In genomic region chr19:17332677-17333581, GRCh38 we compare ENCODE assay signal across 8 cellular contexts. TPM values are rescaled to one million over a fixed set of nuclear protein-coding genes. Genes with fewer than 3 reads are reported as not detected.
DNase-seq lines count a peak whose midpoint lies in the region; ATAC-seq and TF ChIP-seq lines count a peak whose summit lies in the region.

No MANE protein-coding gene starts in this region.

- no peak for TF ChIP-seq CTCF in Loucy (conservative IDR thresholded peaks at IDR 0.05; ENCODE audit: low read length)
- no peak for TF ChIP-seq CTCF in WERI-Rb-1 (IDR thresholded peaks at IDR 0.05; ENCODE audit: low read depth, low read length)
- no peak for TF ChIP-seq CTCF in hepatocyte (IDR thresholded peaks at IDR 0.05; ENCODE audit: poor library complexity)
- TF ChIP-seq CTCF in colonic mucosa (IDR thresholded peaks at IDR 0.05), result no peak

- no peak for TF ChIP-seq POLR2A in GM18505 (IDR thresholded peaks at IDR 0.05; ENCODE audit: borderline replicate concordance, extremely low read depth, insufficient read depth, insufficient read length)

- H3K4me2 ChIP-seq in Loucy (ENCODE audit: low read depth, low read length, poor library complexity, severe bottlenecking) (peak overlapping the region; percentile 31), hepatocyte (no peak overlapping the region)

- H3F3A ChIP-seq in Loucy (ENCODE audit: low read depth), result peaks cover 6% of the 10 kb centered on the region; the same call in 1 of the 2 replicates

- no peaks in the 10 kb centered on the region for H3K9me3 ChIP-seq in Loucy (ENCODE audit: insufficient read depth, low read depth, low read length)
- H3K9me3 ChIP-seq in WERI-Rb-1 (ENCODE audit: severe bottlenecking), result no peaks in the 10 kb centered on the region
- no peaks in the 10 kb centered on the region for H3K9me3 ChIP-seq in hepatocyte (ENCODE audit: low read depth)
- no peaks in the 10 kb centered on the region for H3K9me3 ChIP-seq in colonic mucosa

- H3K9me2 ChIP-seq in Loucy (replicated peaks; ENCODE audit: low read depth, low read length) (no peaks in the 10 kb centered on the region), hepatocyte (replicated peaks; ENCODE audit: insufficient read depth) (no peaks in the 10 kb centered on the region)

- no peak overlapping the region for H3K9ac ChIP-seq in Loucy (ENCODE audit: low read depth, low read length, poor library complexity, severe bottlenecking)
- H3K9ac ChIP-seq in colonic mucosa (ENCODE audit: low read depth in 2 of 2, low read length in 2 of 2), result no peak overlapping the region

- ATAC-seq in GM18505 (IDR thresholded peaks at IDR 0.05; ENCODE audit: unreplicated experiment), result no peak

- H4K20me1 ChIP-seq in Loucy (ENCODE audit: insufficient read depth, low read length, poor library complexity, severe bottlenecking), result peaks cover under 1% of the 10 kb centered on the region
- H4K20me1 ChIP-seq in hepatocyte (ENCODE audit: insufficient read depth, poor library complexity, severe bottlenecking), result no peaks in the 10 kb centered on the region

- no peak overlapping the region for H3K4me3 ChIP-seq in Loucy (ENCODE audit: low read length, poor library complexity, severe bottlenecking)
- no peak overlapping the region for H3K4me3 ChIP-seq in WERI-Rb-1 (ENCODE audit: low read depth, low read length)
- no peak overlapping the region for H3K4me3 ChIP-seq in hepatocyte
- H3K4me3 ChIP-seq in colonic mucosa, result no peak overlapping the region

- no peaks in the 10 kb centered on the region for H3K27me3 ChIP-seq in Loucy (ENCODE audit: insufficient read depth, low read length, poor library complexity, severe bottlenecking)
- no peaks in the 10 kb centered on the region for H3K27me3 ChIP-seq in WERI-Rb-1 (ENCODE audit: insufficient read depth, low read depth, severe bottlenecking)
- H3K27me3 ChIP-seq in hepatocyte, result no peaks in the 10 kb centered on the region
- H3K27me3 ChIP-seq in colonic mucosa, result peaks cover 10% of the 10 kb centered on the region

- H3K4me1 ChIP-seq in Loucy (ENCODE audit: insufficient read depth, low read length, poor library complexity, severe bottlenecking) (peaks cover 18% of the 10 kb centered on the region), hepatocyte (ENCODE audit: insufficient read depth) (peaks cover 25% of the 10 kb centered on the region), colonic mucosa (peaks cover 20% of the 10 kb centered on the region)

- H2AFZ ChIP-seq in Loucy (ENCODE audit: low read length) (no peak overlapping the region), hepatocyte (no peak overlapping the region)

- no peaks in the 10 kb centered on the region for H3K36me3 ChIP-seq in Loucy (ENCODE audit: insufficient read depth, low read length)
- H3K36me3 ChIP-seq in WERI-Rb-1, result peaks cover 20% of the 10 kb centered on the region
- no peaks in the 10 kb centered on the region for H3K36me3 ChIP-seq in hepatocyte (replicated peaks; ENCODE audit: insufficient read depth, low read depth)
- no peaks in the 10 kb centered on the region for H3K36me3 ChIP-seq in colonic mucosa

- WGBS in hepatocyte (ENCODE audit: low lambda C conversion rate, missing lambda C conversion rate), result 96% methylated on average over 44 of the region's 45 CpGs

- H3K79me2 ChIP-seq in Loucy (ENCODE audit: insufficient read depth, low read length) (peaks cover 8% of the 10 kb centered on the region; the same call in 1 of the 2 replicates), hepatocyte (peaks cover 11% of the 10 kb centered on the region)

- H3K27ac ChIP-seq in WERI-Rb-1 (no peak overlapping the region), hepatocyte (no peak overlapping the region), colonic mucosa (no peak overlapping the region)

- intact Hi-C loops in colonic mucosa (cut with DNase I), result no loop called here

- DNase-seq in NK-92 treated with Interleukin-12 subunit alpha and Interleukin-12 subunit beta, amount 100 ng/mL, for 24 hours (lab: John Stamatoyannopoulos, UW), result peak; percentile 28
- DNase-seq in NK-92 (lab: John Stamatoyannopoulos, UW; ENCODE audit: unreplicated experiment), result no peak
- peak; percentile 75 for DNase-seq in WERI-Rb-1
- DNase-seq in hepatocyte (ENCODE audit: low spot score), result peak; percentile 47
- no peak for DNase-seq in activated gamma-delta T cell (lab: John Stamatoyannopoulos, UW)
- DNase-seq in colonic mucosa, result no peak

RNA-seq across cellular contexts. Expression of gene ANO8, which starts 1.7 kb away (rescaled TPM):
- 4.6 and 7.3 TPM in 2 replicates for total RNA-seq in hepatocyte
- polyA plus RNA-seq in hepatocyte, result 1.1 and 1.9 TPM in 2 replicates
- 10 to 100 TPM in 1 of 2 donors, 1 to 10 TPM in 1; 8.9 to 13.7 TPM for total RNA-seq in colonic mucosa

RNA-seq across cellular contexts. Expression of gene GTPBP3, which starts 4.4 kb away (rescaled TPM):
- total RNA-seq in hepatocyte (18.1 and 20.9 TPM in 2 replicates), colonic mucosa (10 to 100 TPM; 15.4 to 26.9 TPM)
- polyA plus RNA-seq in hepatocyte, result 13.2 and 18.1 TPM in 2 replicates

RNA-seq across cellular contexts. Expression of gene DDA1, which starts 23.6 kb away (rescaled TPM):
- 29.4 and 43.1 TPM in 2 replicates for total RNA-seq in hepatocyte
- polyA plus RNA-seq in hepatocyte, result 59.4 and 60.0 TPM in 2 replicates
- 10 to 100 TPM; 39.1 to 45.0 TPM for total RNA-seq in colonic mucosa

RNA-seq across cellular contexts. Expression of gene MRPL34, which starts 27.3 kb away (rescaled TPM):
- total RNA-seq in hepatocyte, result 47.7 and 61.1 TPM in 2 replicates
- polyA plus RNA-seq in hepatocyte, result 113 and 131 TPM in 2 replicates
- 100 to 1,000 TPM; 127 to 184 TPM for total RNA-seq in colonic mucosa

RNA-seq across cellular contexts. Expression of gene ABHD8, which starts 29.7 kb away (rescaled TPM):
- total RNA-seq in hepatocyte (12.9 and 15.9 TPM in 2 replicates), colonic mucosa (1 to 10 TPM; 4.3 to 5.2 TPM)
- 17.6 and 19.3 TPM in 2 replicates for polyA plus RNA-seq in hepatocyte

Comparison
In these comparisons a context has a peak if more than half of its experiments do, and no peak if none do; other contexts are left out.
1. DNase-seq: peak in NK-92 treated with Interleukin-12 subunit alpha and Interleukin-12 subunit beta, amount 100 ng/mL, for 24 hours (single experiment), WERI-Rb-1 (single experiment) and hepatocyte (single experiment); none in NK-92 (single experiment), activated gamma-delta T cell (single experiment) and colonic mucosa (single experiment).